In genomic region chr3:129118745-129119144, GRCh38 we compare ENCODE assay signal across 10 cellular contexts. TPM values are rescaled to one million over a fixed set of nuclear protein-coding genes. Genes with fewer than 3 reads are reported as not detected.
DNase-seq lines count a peak whose midpoint lies in the region; ATAC-seq, FAIRE-seq and TF ChIP-seq lines count a peak whose summit lies in the region.
"Had no signal": no experiment of that assay in that cellular context is flagged by ENCODE, and none has a peak within 500 bp of the region (broad histone marks: within the 10 kb centered on the region; RNA-seq: fewer than 3 reads in every experiment).

No MANE protein-coding gene starts in this region.

- peak; percentile 44 to 87 (median 83) for DNase-seq in CD4-positive, CD25-positive, alpha-beta regulatory T cell
- DNase-seq in T-cell (peak in 32 of 34 experiments; percentile 25 to 74 (median 54)), GM12878 (ENCODE audit: low read depth, low spot score) (no peak), hippocampal formation (lab: John Stamatoyannopoulos, UW) (no peak)
- DNase-seq: NCI-H2171 treated with DMSO at 0.1 percent for 48 hours had no signal

- 88% methylated on average over 5 of the region's 5 CpGs for WGBS in GM12878 (ENCODE audit: insufficient coverage, insufficient replicate concordance, low lambda C conversion rate, missing lambda C conversion rate)

- CTCF ChIA-PET in T-cell (lab: Charles Lee): interaction anchor here (0.5 to 2.0 kb wide), 11 partner anchors 13 to 130 kb away, joined by 3 to 18 read pairs (median 4); partner anchors contain the start of gene COPG1 (in 1 of the 2)
- CTCF ChIA-PET in GM12878 (lab: Yijun Ruan, JAX): interaction anchor here (0.7 to 4.3 kb wide), 5 partner anchors 10 to 501 kb away, joined by 3 to 41 read pairs (median 4); no protein-coding TSS in a partner anchor

- TF ChIP-seq CTCF in GM12878 (IDR thresholded peaks at IDR 0.05 in 2 of 3, conservative IDR thresholded peaks at IDR 0.05 in 1 of 3; ENCODE audit: control insufficient read depth in 2 of 3, extremely low read depth in 1 of 3, insufficient read depth in 1 of 3, low read depth in 3 of 3, low read length in 3 of 3): no peak

- no peak for TF ChIP-seq POLR2A in GM12878 (IDR thresholded peaks at IDR 0.05; ENCODE audit: low read depth, low read length)

- H3K27me3 Mint-ChIP-seq in CD4-positive, CD25-positive, alpha-beta regulatory T cell: no peaks in the 10 kb centered on the region
- H3K27me3 Mint-ChIP-seq in T-cell: no peaks in the 10 kb centered on the region

- no peak overlapping the region for H3K9ac ChIP-seq in GM12878 (ENCODE audit: control insufficient read depth, insufficient read depth, low read length)

- H2AFZ ChIP-seq in GM12878 (ENCODE audit: control insufficient read depth, low read depth, low read length): no peak overlapping the region

- peaks cover 12% of the 10 kb centered on the region for H3K36me3 ChIP-seq in CD4-positive, CD25-positive, alpha-beta regulatory T cell (ENCODE audit: control insufficient read depth, insufficient read depth, low read length)
- 0 out of 4 replicates have a peak, but pooled peaks cover 0 to 3% of the 10 kb centered on the region in 2 experiments for H3K36me3 ChIP-seq in GM12878 (ENCODE audit: control insufficient read depth in 2 of 2, insufficient read depth in 2 of 2, low read length in 1 of 2)

- RAD21 ChIA-PET in GM12878 (lab: Charles Lee; ENCODE audit: unreplicated experiment): interaction anchor here (0.8 to 3.2 kb wide), 5 partner anchors 43 to 198 kb away, joined by 3 to 17 read pairs (median 3); a partner anchor contains a TSS

- FAIRE-seq in GM12878 (lab: Jason Lieb, UNC): no peak

- H3K4me2 ChIP-seq in GM12878 (ENCODE audit: control insufficient read depth, insufficient read depth): peak overlapping the region; percentile 97; the same call in 1 of the 2 replicates

- H3K4me1 Mint-ChIP-seq in CD4-positive, CD25-positive, alpha-beta regulatory T cell: peaks cover 23 to 71% (median 51%) of the 10 kb centered on the region in 4 donors
- H3K4me1 Mint-ChIP-seq in T-cell: peaks cover 54 to 75% (median 73%) of the 10 kb centered on the region in 3 donors

- H3K27ac ChIP-seq in CD4-positive, CD25-positive, alpha-beta regulatory T cell (ENCODE audit: insufficient read depth, low read length, poor library complexity, severe bottlenecking): peak overlapping the region; percentile 90
- H3K27ac ChIP-seq in GM12878 (ENCODE audit: control insufficient read depth, insufficient read depth): no peak overlapping the region

- BruUV-seq in GM12878 (replicated peaks; lab: Mats Ljungman, UMichigan): no TSS peak

- no peak for TF ChIP-seq RAD21 in GM12878 (IDR thresholded peaks at IDR 0.05; ENCODE audit: insufficient read depth, low read depth, low read length)

- ATAC-seq in CD4-positive, CD25-positive, alpha-beta regulatory T cell (ENCODE audit: low read depth in 2 of 2): peak; percentile 24 to 38
- ATAC-seq in T-cell (replicated peaks in 1 of 4) (peak; percentile 35 to 58 (median 38)), GM12878 (no peak), GM18868 (IDR thresholded peaks at IDR 0.05; ENCODE audit: unreplicated experiment) (no peak), GM21619 (IDR thresholded peaks at IDR 0.05; ENCODE audit: unreplicated experiment) (no peak), HG02938 (IDR thresholded peaks at IDR 0.05; ENCODE audit: unreplicated experiment) (no peak)

- H3K4me1 ChIP-seq in CD4-positive, CD25-positive, alpha-beta regulatory T cell (ENCODE audit: control insufficient read depth, insufficient read depth, low read length, poor library complexity, severe bottlenecking): peaks cover 80% of the 10 kb centered on the region
- peaks cover 27% of the 10 kb centered on the region for H3K4me1 ChIP-seq in GM12878 (ENCODE audit: control insufficient read depth, insufficient read depth, low read length)
- peaks cover 75% of the 10 kb centered on the region for H3K4me1 ChIP-seq in mononuclear cell (ENCODE audit: insufficient read depth, low read length)

- peaks cover 24% of the 10 kb centered on the region for H3K79me2 ChIP-seq in GM12878 (ENCODE audit: control insufficient read depth, insufficient read depth, low read length)

- peaks cover 0 to 1% (median 0%) of the 10 kb centered on the region in 7 donors for H3K9me3 Mint-ChIP-seq in CD4-positive, CD25-positive, alpha-beta regulatory T cell
- no peaks in the 10 kb centered on the region for H3K9me3 Mint-ChIP-seq in T-cell

- H3K9me3 ChIP-seq in CD4-positive, CD25-positive, alpha-beta regulatory T cell (ENCODE audit: control insufficient read depth in 2 of 2, low read length in 2 of 2): no peaks in the 10 kb centered on the region
- no peaks in the 10 kb centered on the region for H3K9me3 ChIP-seq in GM12878 (replicated peaks; ENCODE audit: control insufficient read depth, insufficient read depth, low read length)
- no peaks in the 10 kb centered on the region for H3K9me3 ChIP-seq in mononuclear cell (ENCODE audit: low read depth, low read length)

- peak overlapping the region; percentile 98 for H3K4me3 ChIP-seq in CD4-positive, CD25-positive, alpha-beta regulatory T cell (ENCODE audit: low read depth, low read length)
- H3K4me3 ChIP-seq in GM12878 (peak overlapping the region; percentile 65; the same call in 1 of the 2 replicates), mononuclear cell (ENCODE audit: low read length) (peak overlapping the region; percentile 85)

- H3K36me3 Mint-ChIP-seq in CD4-positive, CD25-positive, alpha-beta regulatory T cell: peaks cover 37% of the 10 kb centered on the region
- peaks cover 25% of the 10 kb centered on the region for H3K36me3 Mint-ChIP-seq in T-cell

- TF ChIP-seq EP300 in GM12878 (IDR thresholded peaks at IDR 0.05; ENCODE audit: borderline replicate concordance in 1 of 2, control insufficient read depth in 1 of 2, low read depth in 2 of 2, low read length in 2 of 2): no peak

- in situ Hi-C loops in GM12878 (cut with MboI): no loop called here

- H4K20me1 ChIP-seq in GM12878 (ENCODE audit: control insufficient read depth, insufficient read depth): no peaks in the 10 kb centered on the region

- H3K27me3 ChIP-seq in CD4-positive, CD25-positive, alpha-beta regulatory T cell (ENCODE audit: control insufficient read depth, insufficient read depth, low read length): no peaks in the 10 kb centered on the region
- H3K27me3 ChIP-seq in GM12878 (replicated peaks in 1 of 2; ENCODE audit: control insufficient read depth in 2 of 2, insufficient read depth in 2 of 2, low read length in 1 of 2): no peaks in the 10 kb centered on the region
- H3K27me3 ChIP-seq in mononuclear cell (ENCODE audit: insufficient read depth, low read length): no peaks in the 10 kb centered on the region

- H3K4me3 Mint-ChIP-seq in CD4-positive, CD25-positive, alpha-beta regulatory T cell: peak overlapping the region; percentile 93 to 98 (median 96)
- peak overlapping the region; percentile 83 to 93 (median 90) for H3K4me3 Mint-ChIP-seq in T-cell

- intact Hi-C loops in GM12878 (cut with micrococcal nuclease; ENCODE audit: unreplicated experiment): no loop called here

- peak overlapping the region; percentile 95 to 99 (median 97) for H3K27ac Mint-ChIP-seq in CD4-positive, CD25-positive, alpha-beta regulatory T cell
- H3K27ac Mint-ChIP-seq in T-cell: peak overlapping the region; percentile 98 to 99

- SMC1A ChIA-PET in GM12878 (lab: Charles Lee; ENCODE audit: uncharacterized antibody, unreplicated experiment): interaction anchor here (0.9 to 3.7 kb wide), 6 partner anchors 18 to 400 kb away, joined by 3 to 25 read pairs (median 3); no protein-coding TSS in a partner anchor

- POLR2A ChIA-PET in T-cell (lab: Charles Lee) (interaction anchor here (0.5 to 1.3 kb wide), 9 partner anchors 14 to 130 kb away, joined by 3 to 6 read pairs (median 3); partner anchors contain the start of gene COPG1 (in 1 of the 2)), GM12878 (lab: Charles Lee) (interaction anchor here (0.9 to 3.5 kb wide), 4 partner anchors 43 to 161 kb away, joined by 3 to 15 read pairs (median 5); partner anchors contain the start of gene COPG1)

RNA-seq across cellular contexts. Expression of gene RAB43, which starts 2.9 kb away (rescaled TPM):
- 57.2 TPM for total RNA-seq in CD4-positive, CD25-positive, alpha-beta regulatory T cell
- 10 to 100 TPM; 14.5 to 21.9 (median 19.1) TPM for polyA plus RNA-seq in CD4-positive, CD25-positive, alpha-beta regulatory T cell
- total RNA-seq in T-cell: 10 to 100 TPM; 53.8 to 96.9 (median 77.6) TPM
- 10.9 and 12.0 TPM in 2 replicates for total RNA-seq in GM12878 (2013; cell fraction: nucleolus; rRNA removed)
- total RNA-seq in GM12878 (2014; rRNA removed): 8.0 and 10.0 TPM in 2 replicates
- total RNA-seq in GM12878 (2014; rRNA removed; fragmentation: Illumina TruSeq; extraction: Trizol): 0.67 and 0.69 TPM in 2 replicates
- 11.4 and 14.0 TPM in 2 replicates for total RNA-seq in GM12878 (2021)
- 3.4 TPM for polyA plus RNA-seq in GM12878 (2011; ENCODE audit: low read depth)
- 4.1 and 4.7 TPM in 2 replicates for polyA plus RNA-seq in GM12878 (2011; rRNA removed)
- 8.7 and 11.2 TPM in 2 replicates for polyA plus RNA-seq in GM12878 (2011; cell fraction: cytosol; rRNA removed)
- polyA plus RNA-seq in GM12878 (2011; cell fraction: nucleus; rRNA removed): 16.5 and 22.0 TPM in 2 replicates
- 4.5 and 5.6 TPM in 2 replicates for polyA plus RNA-seq in GM12878 (2012)
- 0.10 and 0.26 TPM in 2 replicates for polyA plus RNA-seq in GM12878 (2014; fragmentation: Illumina TruSeq; extraction: Trizol)
- under 1 TPM; 0.08 to 0.29 TPM for polyA plus RNA-seq in GM12878 (2014; fragmentation: Nextera tagmentation; extraction: Ambion mirVana)
- polyA plus RNA-seq in GM12878 (2014; rRNA removed): 6.8 and 10.0 TPM in 2 replicates
- 1 to 10 TPM; 4.0 to 4.5 TPM for polyA plus RNA-seq in GM12878 (2016; fragmentation: Nextera tagmentation; extraction: Ambion mirVana)
- 5.5 and 15.1 TPM in 2 replicates for polyA minus RNA-seq in GM12878 (2011; rRNA and poly(A)+ RNA removed)
- 2.3 and 3.1 TPM in 2 replicates for polyA minus RNA-seq in GM12878 (2011; cell fraction: cytosol; rRNA and poly(A)+ RNA removed)
- 5.0 and 6.9 TPM in 2 replicates for polyA minus RNA-seq in GM12878 (2011; cell fraction: nucleus; rRNA and poly(A)+ RNA removed)
- 28.1 TPM for total RNA-seq in mononuclear cell

RNA-seq across cellular contexts. Expression of gene ISY1, which starts 42.1 kb away (rescaled TPM):
- 45.8 TPM for total RNA-seq in CD4-positive, CD25-positive, alpha-beta regulatory T cell
- 100 to 1,000 TPM in 1 of 4 donors, 10 to 100 TPM in 3; 84.2 to 109 (median 88.2) TPM for polyA plus RNA-seq in CD4-positive, CD25-positive, alpha-beta regulatory T cell
- 10 to 100 TPM; 34.8 to 42.0 (median 35.9) TPM for total RNA-seq in T-cell
- total RNA-seq in GM12878 (2013; cell fraction: nucleolus; rRNA removed): 8.1 and 10.0 TPM in 2 replicates
- total RNA-seq in GM12878 (2014; rRNA removed): 28.3 and 39.5 TPM in 2 replicates
- total RNA-seq in GM12878 (2014; rRNA removed; fragmentation: Illumina TruSeq; extraction: Trizol): 46.0 and 47.1 TPM in 2 replicates
- total RNA-seq in GM12878 (2021): 36.8 and 38.6 TPM in 2 replicates
- 28.6 TPM for polyA plus RNA-seq in GM12878 (2011; ENCODE audit: low read depth)
- polyA plus RNA-seq in GM12878 (2011; rRNA removed): 43.3 and 61.7 TPM in 2 replicates
- polyA plus RNA-seq in GM12878 (2011; cell fraction: cytosol; rRNA removed): 41.9 and 59.0 TPM in 2 replicates
- 10.0 and 10.5 TPM in 2 replicates for polyA plus RNA-seq in GM12878 (2011; cell fraction: nucleus; rRNA removed)
- polyA plus RNA-seq in GM12878 (2012): 31.3 and 35.0 TPM in 2 replicates
- 42.3 and 45.4 TPM in 2 replicates for polyA plus RNA-seq in GM12878 (2014; fragmentation: Illumina TruSeq; extraction: Trizol)
- 10 to 100 TPM; 54.1 to 58.2 TPM for polyA plus RNA-seq in GM12878 (2014; fragmentation: Nextera tagmentation; extraction: Ambion mirVana)
- 28.5 and 32.3 TPM in 2 replicates for polyA plus RNA-seq in GM12878 (2014; rRNA removed)
- polyA plus RNA-seq in GM12878 (2016; fragmentation: Nextera tagmentation; extraction: Ambion mirVana): 10 to 100 TPM; 66.7 to 72.2 TPM
- polyA minus RNA-seq in GM12878 (2011; rRNA and poly(A)+ RNA removed): 14.6 and 23.3 TPM in 2 replicates
- 6.7 and 15.2 TPM in 2 replicates for polyA minus RNA-seq in GM12878 (2011; cell fraction: cytosol; rRNA and poly(A)+ RNA removed)
- 4.1 and 11.7 TPM in 2 replicates for polyA minus RNA-seq in GM12878 (2011; cell fraction: nucleus; rRNA and poly(A)+ RNA removed)
- total RNA-seq in mononuclear cell: 24.9 TPM

RNA-seq across cellular contexts. Expression of gene GP9, which starts 58.2 kb away (rescaled TPM):
- 3.7 TPM for total RNA-seq in CD4-positive, CD25-positive, alpha-beta regulatory T cell
- not detected for polyA plus RNA-seq in CD4-positive, CD25-positive, alpha-beta regulatory T cell
- total RNA-seq in T-cell (not detected), GM12878 (2014; rRNA removed) (not detected in 2 replicates), GM12878 (2014; rRNA removed; fragmentation: Illumina TruSeq; extraction: Trizol) (not detected in 2 replicates), GM12878 (2021) (not detected in 2 replicates), mononuclear cell (28.1 TPM)
- total RNA-seq in GM12878 (2013; cell fraction: nucleolus; rRNA removed): not detected in 2 replicates
- not detected for polyA plus RNA-seq in GM12878 (2011; ENCODE audit: low read depth)
- polyA plus RNA-seq in GM12878 (2011; rRNA removed) (not detected in 2 replicates), GM12878 (2014; fragmentation: Illumina TruSeq; extraction: Trizol) (not detected in 2 replicates), GM12878 (2014; fragmentation: Nextera tagmentation; extraction: Ambion mirVana) (not detected), GM12878 (2014; rRNA removed) (0.15 TPM in 1 of 2 replicates, not detected in the other), GM12878 (2016; fragmentation: Nextera tagmentation; extraction: Ambion mirVana) (not detected)
- not detected in 2 replicates for polyA plus RNA-seq in GM12878 (2011; cell fraction: cytosol; rRNA removed)
- not detected in 2 replicates for polyA plus RNA-seq in GM12878 (2011; cell fraction: nucleus; rRNA removed)
- not detected in 2 replicates for polyA plus RNA-seq in GM12878 (2012)
- not detected in 2 replicates for polyA minus RNA-seq in GM12878 (2011; rRNA and poly(A)+ RNA removed)
- not detected in 2 replicates for polyA minus RNA-seq in GM12878 (2011; cell fraction: cytosol; rRNA and poly(A)+ RNA removed)
- not detected in 2 replicates for polyA minus RNA-seq in GM12878 (2011; cell fraction: nucleus; rRNA and poly(A)+ RNA removed)
- total RNA-seq: myocyte had no signal

Comparison
In these comparisons a context has a peak if more than half of its experiments do, and no peak if none do; other contexts are left out.
1. ATAC-seq: peak in CD4-positive, CD25-positive, alpha-beta regulatory T cell (2 of 2) and T-cell (4 of 4); none in GM12878 (single experiment), GM18868 (single experiment), GM21619 (single experiment) and HG02938 (single experiment).
2. DNase-seq: peak in CD4-positive, CD25-positive, alpha-beta regulatory T cell (3 of 3) and T-cell (32 of 34); none in GM12878 (single experiment) and hippocampal formation (0 of 2).
3. Peak in every context shown above with its lines, with median percentiles within 50 percentile points of each other: H3K4me3 ChIP-seq.